ENCODE assay signal across 16 cellular contexts in the genomic region with DNA sequence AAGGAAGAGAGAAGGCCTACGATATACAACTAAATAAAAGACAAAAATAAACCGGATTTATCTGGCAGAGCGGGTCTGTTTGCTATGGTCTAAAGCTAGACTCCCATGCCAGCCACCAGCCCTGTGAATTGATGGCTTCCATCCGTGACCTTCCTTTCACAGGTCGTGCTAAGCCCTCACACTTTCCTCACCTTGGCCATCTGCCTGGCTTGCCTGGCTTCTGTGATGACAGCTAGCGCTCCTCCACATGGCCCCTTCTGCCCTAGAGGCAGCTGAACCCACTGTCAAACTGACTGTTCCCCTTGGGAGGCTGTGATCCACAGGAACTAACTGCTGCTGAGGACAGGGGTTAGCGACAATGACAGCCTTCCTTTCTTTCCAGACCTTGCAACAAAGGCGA. TPM values are rescaled to one million over a fixed set of nuclear protein-coding genes. Genes with fewer than 3 reads are reported as not detected.
A peak's percentile ranks its signal among the peaks of the same experiment; 100 is the strongest.
DNase-seq lines count a peak whose midpoint lies in the region; ATAC-seq, FAIRE-seq and TF ChIP-seq lines count a peak whose summit lies in the region.
"Had no signal": no experiment of that assay in that cellular context is flagged by ENCODE, and none has a peak within 500 bp of the region (broad histone marks: within the 10 kb centered on the region; RNA-seq: fewer than 3 reads in every experiment).

No MANE protein-coding gene starts in this region.

- no peak overlapping the region for H3K4me3 Mint-ChIP-seq in CD4-positive, alpha-beta T cell
- H3K4me3 Mint-ChIP-seq: activated T-helper 17 cell treated with anti-CD3 and anti-CD28 coated beads, Interleukin-2, amount 50 U/mL, for 72 hours had no signal

- H3K9me3 ChIP-seq in heart left ventricle (no peaks in the 10 kb centered on the region), parathyroid adenoma (ENCODE audit: control insufficient read depth, low read length) (no peaks in the 10 kb centered on the region)
- no peaks in the 10 kb centered on the region for H3K9me3 ChIP-seq in CD4-positive, alpha-beta T cell (ENCODE audit: control insufficient read depth, low read length)
- H3K9me3 ChIP-seq: gastroesophageal sphincter had no signal

- H3K4me1 Mint-ChIP-seq in CD4-positive, alpha-beta T cell (ENCODE audit: low read depth) = no peaks in the 10 kb centered on the region
- H3K4me1 Mint-ChIP-seq: activated T-helper 17 cell treated with anti-CD3 and anti-CD28 coated beads, Interleukin-2, amount 50 U/mL, for 72 hours had no signal

- POLR2A ChIA-PET in CD4-positive, alpha-beta T cell (lab: Charles Lee) = no interaction called here

- H3K36me3 ChIP-seq in heart left ventricle (no peaks in the 10 kb centered on the region), parathyroid adenoma (ENCODE audit: control insufficient read depth, insufficient read depth, low read length) (no peaks in the 10 kb centered on the region)
- H3K36me3 ChIP-seq: gastroesophageal sphincter had no signal

- DNase-seq in NCI-H146 treated with DMSO at 0.1 percent for 48 hours (lab: John Stamatoyannopoulos, UW; ENCODE audit: unreplicated experiment) (peak; percentile 40), NCI-H82 treated with DMSO at 0.1 percent for 48 hours (lab: John Stamatoyannopoulos, UW; ENCODE audit: unreplicated experiment) (peak; percentile 15), heart left ventricle (peak; percentile 65 to 91 (median 74)), DMS153 treated with DMSO at 0.1 percent for 48 hours (lab: John Stamatoyannopoulos, UW; ENCODE audit: unreplicated experiment) (no peak), HTR-8/SVneo (ENCODE audit: insufficient read length, low spot score) (no peak)
- no peak for DNase-seq in CD4-positive, alpha-beta T cell
- DNase-seq: Calu3; NCI-H226; small intestine; stimulated activated CD4-positive, alpha-beta T cell treated with anti-CD3 and anti-CD28 coated beads, Interleukin-4, amount 100 ng/mL, for 4 hours had no signal

- intact Hi-C loops in heart left ventricle (cut with DNase I) = no loop called here
- intact Hi-C loops in CD4-positive, alpha-beta T cell (cut with DNase I, micrococcal nuclease) = no loop called here

- CTCF ChIA-PET in CD4-positive, alpha-beta T cell (lab: Charles Lee) = no interaction called here

- 33 to 43% (median 36%) methylated on average over 8 of the region's 8 CpGs for WGBS in heart left ventricle, 4 donors

- H3K4me3 ChIP-seq in heart left ventricle (no peak overlapping the region), parathyroid adenoma (ENCODE audit: low read depth, low read length) (no peak overlapping the region)
- H3K4me3 ChIP-seq: gastroesophageal sphincter, SK-N-MC had no signal

- no peaks in the 10 kb centered on the region for H3K9me3 Mint-ChIP-seq in CD4-positive, alpha-beta T cell
- H3K9me3 Mint-ChIP-seq: activated T-helper 17 cell treated with anti-CD3 and anti-CD28 coated beads, Interleukin-2, amount 50 U/mL, for 72 hours had no signal

- H3K4me2 ChIP-seq in parathyroid adenoma (ENCODE audit: low read length) = no peak overlapping the region

- H3K27me3 ChIP-seq in heart left ventricle = no peaks in the 10 kb centered on the region
- no peaks in the 10 kb centered on the region for H3K27me3 ChIP-seq in parathyroid adenoma (ENCODE audit: control insufficient read depth, insufficient read depth, low read length)
- H3K27me3 ChIP-seq in CD4-positive, alpha-beta T cell (ENCODE audit: control insufficient read depth, insufficient read depth, low read length) = no peaks in the 10 kb centered on the region
- H3K27me3 ChIP-seq: gastroesophageal sphincter had no signal

- peaks cover 25% of the 10 kb centered on the region for H3K27me3 Mint-ChIP-seq in CD4-positive, alpha-beta T cell

- TF ChIP-seq CTCF in heart left ventricle (IDR thresholded peaks at IDR 0.05) (no peak), parathyroid adenoma (IDR thresholded peaks at IDR 0.05) (no peak)
- no peak for TF ChIP-seq CTCF in CD4-positive, alpha-beta T cell (IDR thresholded peaks at IDR 0.05)

- no peak overlapping the region for H3K27ac Mint-ChIP-seq in CD4-positive, alpha-beta T cell
- H3K27ac Mint-ChIP-seq: activated T-helper 17 cell treated with anti-CD3 and anti-CD28 coated beads, Interleukin-2, amount 50 U/mL, for 72 hours had no signal

- peak overlapping the region; percentile 75 for H2AFZ ChIP-seq in parathyroid adenoma

- TF ChIP-seq POLR2A in heart left ventricle (IDR thresholded peaks at IDR 0.05) = no peak

- no peak for FAIRE-seq in HTR-8/SVneo (lab: Jason Lieb, UNC)
- FAIRE-seq: bronchial epithelial cell, small intestine had no signal

- H3K9ac ChIP-seq in parathyroid adenoma = no peak overlapping the region

- peak; percentile 88 to 96 (median 92) for ATAC-seq in heart left ventricle
- no peak for ATAC-seq in CD4-positive, alpha-beta T cell (ENCODE audit: poor library complexity)
- ATAC-seq: activated T-helper 17 cell treated with anti-CD3 and anti-CD28 coated beads, Interleukin-2, amount 50 U/mL, for 72 hours; gastroesophageal sphincter had no signal

- H3K4me1 ChIP-seq in heart left ventricle = peaks cover 0 to 86% (median 24%) of the 10 kb centered on the region in 12 donors
- peaks cover 31% of the 10 kb centered on the region for H3K4me1 ChIP-seq in parathyroid adenoma

- H3K36me3 Mint-ChIP-seq in CD4-positive, alpha-beta T cell (ENCODE audit: low read depth) = no peaks in the 10 kb centered on the region

- peak overlapping the region in 11 of 12 donors; percentile 12 to 70 (median 58) for H3K27ac ChIP-seq in heart left ventricle
- H3K27ac ChIP-seq in parathyroid adenoma = peak overlapping the region; percentile 83
- H3K27ac ChIP-seq in CD4-positive, alpha-beta T cell (ENCODE audit: low read depth, low read length) = no peak overlapping the region
- H3K27ac ChIP-seq: epithelial cell of prostate, gastroesophageal sphincter, SK-N-MC had no signal

- no peaks in the 10 kb centered on the region for H3K79me2 ChIP-seq in parathyroid adenoma

RNA-seq across cellular contexts. Expression of a gene that starts 32.5 kb away (rescaled TPM):
- 10 to 100 TPM in 8 of 9 donors, 1 to 10 TPM in 1; 8.8 to 28.8 (median 13.4) TPM for total RNA-seq in heart left ventricle
- polyA plus RNA-seq in heart left ventricle = 10 to 100 TPM in 1 of 2 donors, 1 to 10 TPM in 1; 1.8 to 13.0 TPM
- under 1 TPM; 0.14 to 0.34 TPM for total RNA-seq in CD4-positive, alpha-beta T cell

Comparison
In these comparisons a context has a peak if more than half of its experiments do, and no peak if none do; other contexts are left out.
1. DNase-seq: peak in NCI-H146 treated with DMSO at 0.1 percent for 48 hours (single experiment), NCI-H82 treated with DMSO at 0.1 percent for 48 hours (single experiment) and heart left ventricle (5 of 5); none in CD4-positive, alpha-beta T cell (0 of 10), DMS153 treated with DMSO at 0.1 percent for 48 hours (single experiment) and HTR-8/SVneo (single experiment).
2. RNA of a gene that starts 32.5 kb away (total RNA-seq): 8.8 to 28.8 TPM in heart left ventricle; 0.14 to 0.34 TPM in CD4-positive, alpha-beta T cell; every median in the first group is over 4 times any median in the second.